17 cellular contexts compared by ENCODE assay signal in genomic region chr5:30764704-30765103, GRCh38.
A peak's percentile ranks its signal among the peaks of the same experiment; 100 is the strongest.
DNase-seq lines count a peak whose midpoint lies in the region; ATAC-seq, FAIRE-seq and TF ChIP-seq lines count a peak whose summit lies in the region.
"Had no signal": no experiment of that assay in that cellular context is flagged by ENCODE, and none has a peak within 500 bp of the region (broad histone marks: within the 10 kb centered on the region; RNA-seq: fewer than 3 reads in every experiment).

No MANE protein-coding gene starts in this region.

- CTCF ChIA-PET in CD4-positive, alpha-beta T cell (lab: Charles Lee) = no interaction called here

- H3K36me3 Mint-ChIP-seq in CD4-positive, alpha-beta T cell (ENCODE audit: low read depth) = no peaks in the 10 kb centered on the region

- no peak overlapping the region for H3K4me3 Mint-ChIP-seq in CD4-positive, alpha-beta T cell
- H3K4me3 Mint-ChIP-seq: H9 had no signal

- 36 to 73% (median 63%) methylated on average over 1 of the region's 1 CpG for WGBS in small intestine, 3 donors
- 46% methylated on average over 1 of the region's 1 CpG for WGBS in esophagus muscularis mucosa

- no peak for TF ChIP-seq CTCF in CD4-positive, alpha-beta T cell (IDR thresholded peaks at IDR 0.05)
- TF ChIP-seq CTCF in esophagus muscularis mucosa (IDR thresholded peaks at IDR 0.05) = no peak

- peak; percentile 51 for FAIRE-seq in small intestine (lab: Jason Lieb, UNC)
- FAIRE-seq: A549 had no signal

- no peaks in the 10 kb centered on the region for H3K36me3 ChIP-seq in small intestine (ENCODE audit: control insufficient read depth in 2 of 2, insufficient read depth in 2 of 2, low read length in 2 of 2)
- H3K36me3 ChIP-seq in esophagus muscularis mucosa = no peaks in the 10 kb centered on the region

- intact Hi-C loops in CD4-positive, alpha-beta T cell (cut with DNase I, micrococcal nuclease) = no loop called here
- intact Hi-C loops in esophagus muscularis mucosa (cut with DNase I) = no loop called here

- ATAC-seq in CD4-positive, alpha-beta T cell (ENCODE audit: poor library complexity) = no peak
- ATAC-seq: A549 had no signal

- H3K27me3 Mint-ChIP-seq in CD4-positive, alpha-beta T cell = no peaks in the 10 kb centered on the region

- H3K27ac Mint-ChIP-seq in CD4-positive, alpha-beta T cell = no peak overlapping the region
- H3K27ac Mint-ChIP-seq: H9 had no signal

- no peak overlapping the region for H3K27ac ChIP-seq in small intestine (ENCODE audit: low read depth in 1 of 2, low read length in 1 of 2)
- H3K27ac ChIP-seq in CD4-positive, alpha-beta T cell (ENCODE audit: low read depth, low read length) = no peak overlapping the region
- H3K27ac ChIP-seq in esophagus muscularis mucosa (replicated peaks in 1 of 4) = no peak overlapping the region
- H3K27ac ChIP-seq: A549 had no signal

- no peak for TF ChIP-seq POLR2A in esophagus muscularis mucosa (IDR thresholded peaks at IDR 0.05; ENCODE audit: low read depth)

- DNase-seq in GM03348 (ENCODE audit: low spot score) (peak; percentile 9), astrocyte of the hippocampus (ENCODE audit: low read depth, low spot score) (peak; percentile 37), fibroblast of peridontal ligament (ENCODE audit: extremely low read depth) (peak; percentile 49), small intestine (no peak), esophagus muscularis mucosa (ENCODE audit: extremely low spot score) (no peak), inferior parietal cortex (ENCODE audit: extremely low spot score) (no peak)
- DNase-seq in CD4-positive, alpha-beta T cell = no peak
- DNase-seq: Caco-2, DMS53, H9, Kasumi-1, NCI-H1105 treated with DMSO at 0.1 percent for 48 hours, NCI-H187, NCI-H446 treated with DMSO at 0.1 percent for 48 hours, RPMI8226, SIG-M5 had no signal

- H3K4me3 ChIP-seq in small intestine (ENCODE audit: low read depth in 1 of 2, low read length in 2 of 2) = no peak overlapping the region
- no peak overlapping the region for H3K4me3 ChIP-seq in esophagus muscularis mucosa
- H3K4me3 ChIP-seq: A549 had no signal

- H3K9me3 ChIP-seq in small intestine (ENCODE audit: control insufficient read depth, low read depth) = no peaks in the 10 kb centered on the region
- H3K9me3 ChIP-seq in CD4-positive, alpha-beta T cell (ENCODE audit: control insufficient read depth, low read length) = no peaks in the 10 kb centered on the region
- no peaks in the 10 kb centered on the region for H3K9me3 ChIP-seq in esophagus muscularis mucosa
- H3K9me3 ChIP-seq: A549, Caco-2 had no signal

- TF ChIP-seq EP300 in esophagus muscularis mucosa (IDR thresholded peaks at IDR 0.05) = no peak

- H3K9me3 Mint-ChIP-seq in CD4-positive, alpha-beta T cell = peaks cover 8% of the 10 kb centered on the region
- H3K9me3 Mint-ChIP-seq: H9 had no signal

- H3K27me3 ChIP-seq in small intestine (ENCODE audit: control insufficient read depth in 2 of 2, insufficient read depth in 2 of 2, low read length in 2 of 2) = no peaks in the 10 kb centered on the region
- H3K27me3 ChIP-seq in CD4-positive, alpha-beta T cell (ENCODE audit: control insufficient read depth, insufficient read depth, low read length) = no peaks in the 10 kb centered on the region
- no peaks in the 10 kb centered on the region for H3K27me3 ChIP-seq in esophagus muscularis mucosa

- no peaks in the 10 kb centered on the region for H3K4me1 Mint-ChIP-seq in CD4-positive, alpha-beta T cell (ENCODE audit: low read depth)

- H3K4me1 ChIP-seq in small intestine (ENCODE audit: control insufficient read depth in 2 of 2, insufficient read depth in 1 of 2, low read depth in 1 of 2, low read length in 1 of 2) = no peaks in the 10 kb centered on the region
- peaks cover 0 to 11% (median 0%) of the 10 kb centered on the region in 4 donors for H3K4me1 ChIP-seq in esophagus muscularis mucosa
- H3K4me1 ChIP-seq: A549, Caco-2 had no signal

- POLR2A ChIA-PET in CD4-positive, alpha-beta T cell (lab: Charles Lee) = no interaction called here

Comparison
In these comparisons a context has a peak if more than half of its experiments do, and no peak if none do; other contexts are left out.
1. DNase-seq: peak in GM03348 (single experiment), astrocyte of the hippocampus (single experiment) and fibroblast of peridontal ligament (single experiment); none in small intestine (single experiment), CD4-positive, alpha-beta T cell (0 of 10), esophagus muscularis mucosa (single experiment) and inferior parietal cortex (single experiment).